Comparison of ENCODE assay signal across 10 cellular contexts in genomic region chr1:160362168-160362941, GRCh38. TPM values are rescaled to one million over a fixed set of nuclear protein-coding genes. Genes with fewer than 3 reads are reported as not detected.
A peak's percentile ranks its signal among the peaks of the same experiment; 100 is the strongest.
DNase-seq lines count a peak whose midpoint lies in the region; ATAC-seq, FAIRE-seq and TF ChIP-seq lines count a peak whose summit lies in the region.
"Had no signal": no experiment of that assay in that cellular context is flagged by ENCODE, and none has a peak within 500 bp of the region (broad histone marks: within the 10 kb centered on the region; RNA-seq: fewer than 3 reads in every experiment).

No MANE protein-coding gene starts in this region.

- H3K27me3 ChIP-seq in foreskin keratinocyte: no peaks in the 10 kb centered on the region
- H3K27me3 ChIP-seq: MG63 had no signal

- peaks cover 21% of the 10 kb centered on the region for H3K36me3 Mint-ChIP-seq in Calu3 (ENCODE audit: insufficient read depth, unreplicated experiment)
- H3K36me3 Mint-ChIP-seq in activated T-helper 1 cell treated with anti-CD3 and anti-CD28 coated beads, Interleukin-12 subunit alpha, Interleukin-12 subunit beta, Interleukin-2, Interleukin-4 antibody, amounts not matched to agents 30 ng/mL and 10 ng/mL and 1 ng/mL, durations not matched to agents 14 hours and 24 hours and 36 hours (ENCODE audit: low read depth): peaks cover 22% of the 10 kb centered on the region

- H3K4me3 ChIP-seq in HEK293 (ENCODE audit: low read depth, low read length) (no peak overlapping the region), mesodermal cell (ENCODE audit: extremely low read depth, insufficient read depth, low read length, poor library complexity, severe bottlenecking) (no peak overlapping the region)
- H3K4me3 ChIP-seq: MG63 had no signal

- CTCF ChIA-PET in Calu3 (lab: Charles Lee) (interaction anchor here (1.0 kb wide), 1 partner anchor 54 kb away, joined by 3 read pairs; no protein-coding TSS in a partner anchor), HEK293 (lab: Yijun Ruan, JAX) (interaction anchor here (0.6 to 3.7 kb wide), 5 partner anchors 11 to 143 kb away, joined by 3 to 22 read pairs (median 3); no protein-coding TSS in a partner anchor)

- H3K4me3 Mint-ChIP-seq in Calu3 (ENCODE audit: low read depth, unreplicated experiment): no peak overlapping the region
- H3K4me3 Mint-ChIP-seq in activated T-helper 1 cell treated with anti-CD3 and anti-CD28 coated beads, Interleukin-12 subunit alpha, Interleukin-12 subunit beta, Interleukin-2, Interleukin-4 antibody, amounts not matched to agents 30 ng/mL and 10 ng/mL and 1 ng/mL, durations not matched to agents 14 hours and 24 hours and 36 hours: no peak overlapping the region

- no peaks in the 10 kb centered on the region for H3K9me3 Mint-ChIP-seq in Calu3 (ENCODE audit: low read depth, unreplicated experiment)
- H3K9me3 Mint-ChIP-seq in activated T-helper 1 cell treated with anti-CD3 and anti-CD28 coated beads, Interleukin-12 subunit alpha, Interleukin-12 subunit beta, Interleukin-2, Interleukin-4 antibody, amounts not matched to agents 30 ng/mL and 10 ng/mL and 1 ng/mL, durations not matched to agents 14 hours and 24 hours and 36 hours: no peaks in the 10 kb centered on the region

- H3K4me1 Mint-ChIP-seq in Calu3 (ENCODE audit: low read depth, unreplicated experiment): peaks cover 9% of the 10 kb centered on the region
- no peaks in the 10 kb centered on the region for H3K4me1 Mint-ChIP-seq in activated T-helper 1 cell treated with anti-CD3 and anti-CD28 coated beads, Interleukin-12 subunit alpha, Interleukin-12 subunit beta, Interleukin-2, Interleukin-4 antibody, amounts not matched to agents 30 ng/mL and 10 ng/mL and 1 ng/mL, durations not matched to agents 14 hours and 24 hours and 36 hours (ENCODE audit: low read depth)

- 74 to 77% methylated on average over 7 of the region's 8 CpGs for WGBS in mesodermal cell (ENCODE audit: insufficient coverage in 2 of 2), 2 experiments

- ATAC-seq in foreskin keratinocyte: no peak

- TF ChIP-seq CTCF in Calu3 (IDR thresholded peaks at IDR 0.05; ENCODE audit: unreplicated experiment) (no peak), HEK293 (tag by site-specific recombination; IDR thresholded peaks at IDR 0.05) (no peak), foreskin keratinocyte (conservative IDR thresholded peaks at IDR 0.05) (no peak)

- H3K36me3 ChIP-seq in HEK293 (ENCODE audit: control insufficient read depth in 2 of 2, insufficient read depth in 1 of 2, low read length in 2 of 2) (peaks cover 6 to 31% of the 10 kb centered on the region in 2 experiments; a peak in 1 of 3 replicates), mesodermal cell (ENCODE audit: control insufficient read depth, insufficient read depth, low read length) (peaks cover 35% of the 10 kb centered on the region)

- POLR2A ChIA-PET in HEK293 (lab: Yijun Ruan, JAX): interaction anchor here (0.6 to 2.6 kb wide), 3 partner anchors 10 to 438 kb away, joined by 3 to 7 read pairs (median 6); partner anchors contain the start of gene TAGLN2

- H3K27me3 Mint-ChIP-seq in Calu3 (ENCODE audit: unreplicated experiment): no peaks in the 10 kb centered on the region
- no peaks in the 10 kb centered on the region for H3K27me3 Mint-ChIP-seq in activated T-helper 1 cell treated with anti-CD3 and anti-CD28 coated beads, Interleukin-12 subunit alpha, Interleukin-12 subunit beta, Interleukin-2, Interleukin-4 antibody, amounts not matched to agents 30 ng/mL and 10 ng/mL and 1 ng/mL, durations not matched to agents 14 hours and 24 hours and 36 hours (ENCODE audit: insufficient read depth)

- DNase-seq in Calu3 (no peak), foreskin keratinocyte (no peak), NCI-H1417 (lab: John Stamatoyannopoulos, UW) (no peak), frontal cortex (ENCODE audit: low spot score in 2 of 2) (no peak), T-helper 9 cell (no peak)
- no peak for DNase-seq in activated T-helper 1 cell treated with anti-CD3 and anti-CD28 coated beads, Interleukin-12 subunit alpha, Interleukin-12 subunit beta, Interleukin-2, Interleukin-4 antibody, amounts not matched to agents 30 ng/mL and 10 ng/mL and 1 ng/mL, durations not matched to agents 14 hours and 24 hours and 36 hours (ENCODE audit: low spot score)
- DNase-seq: MG63 had no signal

- H3K27ac Mint-ChIP-seq in Calu3 (ENCODE audit: unreplicated experiment): peak overlapping the region; percentile 73
- H3K27ac Mint-ChIP-seq in activated T-helper 1 cell treated with anti-CD3 and anti-CD28 coated beads, Interleukin-12 subunit alpha, Interleukin-12 subunit beta, Interleukin-2, Interleukin-4 antibody, amounts not matched to agents 30 ng/mL and 10 ng/mL and 1 ng/mL, durations not matched to agents 14 hours and 24 hours and 36 hours: peak overlapping the region; percentile 24

- H3K9me3 ChIP-seq in HEK293 (ENCODE audit: control insufficient read depth, insufficient read depth, low read depth, low read length): no peaks in the 10 kb centered on the region
- H3K9me3 ChIP-seq in mesodermal cell (ENCODE audit: control insufficient read depth, low read length): no peaks in the 10 kb centered on the region
- H3K9me3 ChIP-seq: MG63 had no signal

- H3K4me1 ChIP-seq in HEK293 (ENCODE audit: control insufficient read depth, insufficient read depth, low read length) (0 out of 2 replicates have a peak, but pooled peaks cover 2% of the 10 kb centered on the region), mesodermal cell (ENCODE audit: control insufficient read depth, insufficient read depth, low read length, poor library complexity, severe bottlenecking) (peaks cover 12% of the 10 kb centered on the region), foreskin keratinocyte (no peaks in the 10 kb centered on the region)

- FAIRE-seq in frontal cortex (lab: Jason Lieb, UNC): no peak
- FAIRE-seq: RCC 7860 had no signal

- BruUV-seq in Calu3 (replicated peaks; lab: Mats Ljungman, UMichigan): no TSS peak

- peak overlapping the region; percentile 29; the same call in 1 of the 2 replicates for H3K27ac ChIP-seq in HEK293 (ENCODE audit: extremely low read depth, low read depth, low read length)
- peak overlapping the region; percentile 90 for H3K27ac ChIP-seq in mesodermal cell (ENCODE audit: low read depth, low read length, severe bottlenecking)
- no peak overlapping the region for H3K27ac ChIP-seq in foreskin keratinocyte

- intact Hi-C loops in Calu3 (cut with micrococcal nuclease; ENCODE audit: unreplicated experiment): no loop called here
- intact Hi-C loops in activated T-helper 1 cell treated with anti-CD3 and anti-CD28 coated beads, Interleukin-12 subunit alpha, Interleukin-12 subunit beta, Interleukin-2, Interleukin-4 antibody, amounts not matched to agents 30 ng/mL and 10 ng/mL and 1 ng/mL, durations not matched to agents 14 hours and 24 hours and 36 hours (cut with micrococcal nuclease): no loop called here

TF ChIP-seq in HEK293, 187 proteins besides CTCF, POLR2A, EP300 and RAD21 (continues in another document):
- TF ChIP-seq ZNF23 (tag by site-specific recombination; IDR thresholded peaks at IDR 0.05; ENCODE audit: borderline replicate concordance) (no peak), ZNF843 (tag by site-specific recombination; IDR thresholded peaks at IDR 0.05) (no peak), PRDM6 (tag by site-specific recombination; IDR thresholded peaks at IDR 0.05) (no peak), ZBTB48 (tag by site-specific recombination; IDR thresholded peaks at IDR 0.05) (peak; percentile 81)

RNA-seq across cellular contexts. Expression of gene NHLH1, which starts 4.5 kb away (rescaled TPM):
- total RNA-seq in Calu3 (2022) (1.4 and 1.6 TPM in 2 replicates), foreskin keratinocyte (0.04 TPM in 1 of 2 replicates, not detected in the other), frontal cortex (0.41 TPM)
- total RNA-seq in activated T-helper 1 cell treated with anti-CD3 and anti-CD28 coated beads, Interleukin-12 subunit alpha, Interleukin-12 subunit beta, Interleukin-2, Interleukin-4 antibody, amounts not matched to agents 30 ng/mL and 10 ng/mL and 1 ng/mL, durations not matched to agents 14 hours and 24 hours and 36 hours: 0.52 and 0.66 TPM in 2 replicates
- polyA plus RNA-seq in mesodermal cell (2013, experiment 1 of 2): 1.1 TPM
- polyA plus RNA-seq in mesodermal cell (2013, experiment 2 of 2): 0.81 TPM
- 0.07 TPM in 2 replicates for polyA plus RNA-seq in foreskin keratinocyte

RNA-seq across cellular contexts. Expression of gene NCSTN, which starts 19.2 kb away (rescaled TPM):
- total RNA-seq in Calu3 (2022) (128 and 135 TPM in 2 replicates), foreskin keratinocyte (55.2 and 60.9 TPM in 2 replicates), frontal cortex (24.5 TPM)
- 74.8 and 81.6 TPM in 2 replicates for total RNA-seq in activated T-helper 1 cell treated with anti-CD3 and anti-CD28 coated beads, Interleukin-12 subunit alpha, Interleukin-12 subunit beta, Interleukin-2, Interleukin-4 antibody, amounts not matched to agents 30 ng/mL and 10 ng/mL and 1 ng/mL, durations not matched to agents 14 hours and 24 hours and 36 hours
- 98.1 TPM for polyA plus RNA-seq in mesodermal cell (2013, experiment 1 of 2)
- polyA plus RNA-seq in mesodermal cell (2013, experiment 2 of 2): 95.6 TPM
- 61.4 and 61.7 TPM in 2 replicates for polyA plus RNA-seq in foreskin keratinocyte

RNA-seq across cellular contexts. Expression of gene COPA, which starts 19.3 kb away (rescaled TPM):
- total RNA-seq in Calu3 (2022) (195 and 208 TPM in 2 replicates), foreskin keratinocyte (116 and 147 TPM in 2 replicates), frontal cortex (161 TPM)
- total RNA-seq in activated T-helper 1 cell treated with anti-CD3 and anti-CD28 coated beads, Interleukin-12 subunit alpha, Interleukin-12 subunit beta, Interleukin-2, Interleukin-4 antibody, amounts not matched to agents 30 ng/mL and 10 ng/mL and 1 ng/mL, durations not matched to agents 14 hours and 24 hours and 36 hours: 123 and 126 TPM in 2 replicates
- polyA plus RNA-seq in mesodermal cell (2013, experiment 1 of 2): 210 TPM
- polyA plus RNA-seq in mesodermal cell (2013, experiment 2 of 2): 194 TPM
- 57.8 and 58.4 TPM in 2 replicates for polyA plus RNA-seq in foreskin keratinocyte

RNA-seq across cellular contexts. Expression of gene VANGL2, which starts 38.0 kb away (rescaled TPM):
- total RNA-seq in Calu3 (2022) (2.0 and 2.3 TPM in 2 replicates), foreskin keratinocyte (8.0 and 9.9 TPM in 2 replicates), frontal cortex (11.0 TPM)
- not detected in 2 replicates for total RNA-seq in activated T-helper 1 cell treated with anti-CD3 and anti-CD28 coated beads, Interleukin-12 subunit alpha, Interleukin-12 subunit beta, Interleukin-2, Interleukin-4 antibody, amounts not matched to agents 30 ng/mL and 10 ng/mL and 1 ng/mL, durations not matched to agents 14 hours and 24 hours and 36 hours
- 36.1 TPM for polyA plus RNA-seq in mesodermal cell (2013, experiment 1 of 2)
- polyA plus RNA-seq in mesodermal cell (2013, experiment 2 of 2): 28.8 TPM
- polyA plus RNA-seq in foreskin keratinocyte: 5.5 and 5.8 TPM in 2 replicates
